Comparison of ENCODE assay signal across 36 cellular contexts in the genomic region with DNA sequence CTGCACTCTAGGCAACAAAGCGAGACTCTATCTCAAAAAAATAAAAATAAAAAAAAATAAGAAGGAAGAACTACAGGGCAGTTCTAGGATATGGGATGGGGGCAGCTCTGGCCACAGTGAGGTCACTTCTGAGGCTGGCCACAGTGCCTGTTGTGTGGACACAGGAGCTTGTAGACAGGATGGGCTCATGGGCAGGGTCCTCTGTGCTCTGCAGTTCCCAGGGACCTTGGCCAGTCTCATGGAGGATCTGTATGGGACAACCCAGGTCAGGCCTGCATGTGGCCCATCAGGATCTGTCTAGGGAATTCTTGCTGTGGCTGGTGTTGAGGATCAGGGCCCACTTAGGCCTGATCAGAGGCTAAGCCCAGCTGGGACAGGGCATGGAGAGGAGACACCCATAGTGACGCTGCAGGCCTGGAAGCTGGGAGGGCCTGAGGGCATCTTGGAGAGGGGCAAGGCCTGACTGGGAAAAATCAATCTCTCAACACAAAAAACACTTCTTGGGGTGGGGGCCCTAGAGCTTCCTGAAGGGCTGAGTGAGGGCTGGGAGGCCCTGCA. TPM values are rescaled to one million over a fixed set of nuclear protein-coding genes. Genes with fewer than 3 reads are reported as not detected.
"Had no signal": no experiment of that assay in that cellular context is flagged by ENCODE, and none has a peak within 500 bp of the region (broad histone marks: within the 10 kb centered on the region; RNA-seq: fewer than 3 reads in every experiment).

No MANE protein-coding gene starts in this region.

- FAIRE-seq: bronchial epithelial cell, RCC 7860 had no signal

- ATAC-seq: activated CD8-positive, alpha-beta memory T cell treated with anti-CD3 and anti-CD28 coated beads, Interleukin-2, amount 10 ng/mL, durations not matched to agents 7 days and 5 days; activated naive CD8-positive, alpha-beta T cell treated with anti-CD3 and anti-CD28 coated beads, Interleukin-2, amount 50 U/mL, for 24 hours; Right ventricle myocardium inferior had no signal

- H3K4me3 ChIP-seq: PC-9 had no signal

- H3K27ac ChIP-seq: KMS-11, PC-9, RWPE1, WERI-Rb-1 had no signal

- H3K36me3 ChIP-seq: WERI-Rb-1 had no signal

- DNase-seq: activated CD4-positive, alpha-beta memory T cell treated with anti-CD3 and anti-CD28 coated beads, Interleukin-2, amount 10 ng/mL, durations not matched to agents 7 days and 5 days; activated CD4-positive, alpha-beta T cell treated with anti-CD3 and anti-CD28 coated beads for 1 hour; activated CD4-positive, alpha-beta T cell treated with anti-CD3 and anti-CD28 coated beads for 48 hours; activated CD4-positive, CD25-positive, alpha-beta regulatory T cell; activated CD8-positive, alpha-beta memory T cell treated with anti-CD3 and anti-CD28 coated beads for 24 hours; activated CD8-positive, alpha-beta memory T cell treated with anti-CD3 and anti-CD28 coated beads, Interleukin-2, amount 10 ng/mL, durations not matched to agents 7 days and 5 days; activated CD8-positive, alpha-beta memory T cell treated with anti-CD3 and anti-CD28 coated beads, Interleukin-2, amount 50 U/mL, for 48 hours; activated naive CD4-positive, alpha-beta T cell treated with anti-CD3 and anti-CD28 coated beads, Interleukin-2, amount 10 ng/mL, durations not matched to agents 7 days and 5 days; activated naive CD8-positive, alpha-beta T cell treated with anti-CD3 and anti-CD28 coated beads, Interleukin-2, amount 50 U/mL, for 24 hours; anterior cingulate cortex; central memory CD4-positive, alpha-beta T cell; MM.1S; MV-4-11; NCI-H1092; NCI-H1436 treated with DMSO at 0.1 percent for 48 hours; NCI-H1694 treated with DMSO at 0.1 percent for 48 hours; NCI-H2029 treated with DMSO at 0.1 percent for 48 hours; NCI-H2107; NCI-H2171; NCI-H510A; NCI-H526; NCI-H748 treated with DMSO at 0.1 percent for 48 hours; NK-92 treated with Interleukin-12 subunit alpha and Interleukin-12 subunit beta, amount 100 ng/mL, for 24 hours; PC-9; SIG-M5; T1000; WERI-Rb-1 had no signal

RNA-seq across cellular contexts. Expression of gene PAX2, which starts 19.4 kb away (rescaled TPM):
- total RNA-seq: activated CD4-positive, alpha-beta memory T cell treated with anti-CD3 and anti-CD28 coated beads, Interleukin-2, amount 10 ng/mL, durations not matched to agents 7 days and 5 days; activated CD8-positive, alpha-beta memory T cell treated with anti-CD3 and anti-CD28 coated beads, Interleukin-2, amount 10 ng/mL, durations not matched to agents 7 days and 5 days; bronchial epithelial cell; LHCN-M2; PC-9; Right ventricle myocardium inferior; SK-MEL-5; T-helper 1 cell treated with Interleukin-12 subunit alpha and Interleukin-12 subunit beta and Interleukin-4 antibody, amounts not matched to agents 30 ng/mL and 1 ng/mL, for 36 hours; T-helper 2 cell treated with Interferon-gamma antibody and Interleukin-4, amounts not matched to agents 100 ng/mL and 5 ng/mL, for 36 hours had no signal
